In genomic region chr15:91723959-91724358, GRCh38 we compare ENCODE assay signal across 29 cellular contexts.
"Had no signal": no experiment of that assay in that cellular context is flagged by ENCODE, and none has a peak within 500 bp of the region (broad histone marks: within the 10 kb centered on the region; RNA-seq: fewer than 3 reads in every experiment).

No MANE protein-coding gene starts in this region.

- H3K36me3 ChIP-seq: stomach, suprapubic skin, thoracic aorta, thyroid gland, tibial artery, tibial nerve, transverse colon, upper lobe of left lung, upper lobe of right lung, uterus, vagina had no signal

- H3K27ac Mint-ChIP-seq: stimulated activated effector memory CD8-positive, alpha-beta T cell treated with anti-CD3 and anti-CD28 coated beads, Interleukin-12 subunit alpha, Interleukin-12 subunit beta, amount 100 ng/mL, for 72 hours; stimulated activated memory B cell treated with anti-CD40 and anti-IgM and Interleukin-4, amounts not matched to agents 10 μg/mL and 1 μg/mL and 100 μg/mL, for 72 hours; stimulated activated naive B cell treated with anti-CD40 and anti-IgM and Interleukin-4, amounts not matched to agents 10 μg/mL and 1 μg/mL and 100 μg/mL, for 72 hours; stimulated activated naive CD8-positive, alpha-beta T cell treated with anti-CD3 and anti-CD28 coated beads, Interleukin-15, amount 100 ng/mL, for 72 hours; stimulated activated naive CD8-positive, alpha-beta T cell treated with anti-CD3 and anti-CD28 coated beads, Interleukin-15, Interleukin-2, amounts not matched to agents 100 ng/mL and 50 ng/mL, for 24 hours; type B pancreatic cell had no signal

- H3K27ac ChIP-seq: stomach, suprapubic skin, testis, thoracic aorta, thyroid gland, tibial artery, tibial nerve, transverse colon, upper lobe of left lung, upper lobe of right lung, uterus, vagina had no signal

- ATAC-seq: stimulated activated effector memory CD8-positive, alpha-beta T cell treated with anti-CD3 and anti-CD28 coated beads, Interleukin-12 subunit alpha, Interleukin-12 subunit beta, amount 100 ng/mL, for 72 hours; stimulated activated memory B cell treated with anti-CD40 and anti-IgM and Interleukin-4, amounts not matched to agents 10 μg/mL and 1 μg/mL and 100 μg/mL, for 72 hours; stimulated activated naive B cell treated with anti-CD40 and anti-IgM and Interleukin-4, amounts not matched to agents 10 μg/mL and 1 μg/mL and 100 μg/mL, for 72 hours; stimulated activated naive CD8-positive, alpha-beta T cell treated with anti-CD3 and anti-CD28 coated beads, Interleukin-15, amount 100 ng/mL, for 72 hours; stimulated activated naive CD8-positive, alpha-beta T cell treated with anti-CD3 and anti-CD28 coated beads, Interleukin-15, Interleukin-2, amounts not matched to agents 100 U/mL and 50 U/mL, for 24 hours; upper lobe of right lung had no signal

- H3K9me3 ChIP-seq: stomach, suprapubic skin, testis, thoracic aorta, thyroid gland, tibial artery, transverse colon, upper lobe of left lung, upper lobe of right lung, uterus, vagina had no signal

- DNase-seq: stimulated activated CD4-positive, alpha-beta T cell treated with anti-CD3 and anti-CD28 coated beads, Interleukin-2, amount 100 ng/mL, for 48 hours; stimulated activated CD4-positive, alpha-beta T cell treated with anti-CD3 and anti-CD28 coated beads, Interleukin-4, amount 100 ng/mL, for 1 hour; stimulated activated CD4-positive, alpha-beta T cell treated with anti-CD3 and anti-CD28 coated beads, Interleukin-4, amount 100 ng/mL, for 24 hours; stimulated activated CD4-positive, alpha-beta T cell treated with anti-CD3 and anti-CD28 coated beads, Interleukin-4, amount 100 ng/mL, for 4 hours; stimulated activated CD8-positive, alpha-beta memory T cell treated with anti-CD3 and anti-CD28 coated beads, Interleukin-4, amount 100 ng/mL, for 48 hours; stimulated activated naive B cell treated with anti-CD40 and anti-IgM and Interleukin-4, amounts not matched to agents 10 μg/mL and 1 μg/mL and 100 μg/mL, for 72 hours; stimulated activated naive CD4-positive, alpha-beta T cell; stimulated activated naive CD4-positive, alpha-beta T cell treated with Interleukin-2 at 50 U/mL for 16 hours; stimulated activated naive CD8-positive, alpha-beta T cell treated with anti-CD3 and anti-CD28 coated beads, Interleukin-15, amount 100 ng/mL, for 72 hours; stimulated activated naive CD8-positive, alpha-beta T cell treated with anti-CD3 and anti-CD28 coated beads, Interleukin-15, Interleukin-2, amounts not matched to agents 100 U/mL and 50 U/mL, for 24 hours; stomach; substantia nigra; testis; thyroid gland; tibial artery; transverse colon; trophoblast cell; upper lobe of left lung; upper lobe of right lung; uterus had no signal

- H3K27me3 Mint-ChIP-seq: stimulated activated memory B cell treated with anti-CD40 and anti-IgM and Interleukin-4, amounts not matched to agents 10 μg/mL and 1 μg/mL and 100 μg/mL, for 72 hours had no signal

- H3K4me3 ChIP-seq: stomach, suprapubic skin, testis, thoracic aorta, thyroid gland, tibial artery, tibial nerve, transverse colon, upper lobe of left lung, upper lobe of right lung, uterus, vagina had no signal

- H3K4me1 Mint-ChIP-seq: stimulated activated effector memory CD8-positive, alpha-beta T cell treated with anti-CD3 and anti-CD28 coated beads, Interleukin-12 subunit alpha, Interleukin-12 subunit beta, amount 100 ng/mL, for 72 hours; stimulated activated memory B cell treated with anti-CD40 and anti-IgM and Interleukin-4, amounts not matched to agents 10 μg/mL and 1 μg/mL and 100 μg/mL, for 72 hours; stimulated activated naive B cell treated with anti-CD40 and anti-IgM and Interleukin-4, amounts not matched to agents 10 μg/mL and 1 μg/mL and 100 μg/mL, for 72 hours; stimulated activated naive CD8-positive, alpha-beta T cell treated with anti-CD3 and anti-CD28 coated beads, Interleukin-15, amount 100 ng/mL, for 72 hours had no signal

- H3K27me3 ChIP-seq: stomach, suprapubic skin, testis, thyroid gland, tibial nerve, transverse colon, upper lobe of left lung, upper lobe of right lung, uterus, vagina had no signal

- H3K36me3 Mint-ChIP-seq: stimulated activated effector memory CD8-positive, alpha-beta T cell treated with anti-CD3 and anti-CD28 coated beads, Interleukin-12 subunit alpha, Interleukin-12 subunit beta, amount 100 ng/mL, for 72 hours; stimulated activated memory B cell treated with anti-CD40 and anti-IgM and Interleukin-4, amounts not matched to agents 10 μg/mL and 1 μg/mL and 100 μg/mL, for 72 hours; stimulated activated naive B cell treated with anti-CD40 and anti-IgM and Interleukin-4, amounts not matched to agents 10 μg/mL and 1 μg/mL and 100 μg/mL, for 72 hours; type B pancreatic cell had no signal

- H3K4me1 ChIP-seq: stomach, suprapubic skin, testis, thyroid gland, tibial artery, tibial nerve, transverse colon, upper lobe of left lung, upper lobe of right lung, uterus, vagina had no signal

- FAIRE-seq: urothelium cell line had no signal

- H3K9me3 Mint-ChIP-seq: stimulated activated effector memory CD8-positive, alpha-beta T cell treated with anti-CD3 and anti-CD28 coated beads, Interleukin-12 subunit alpha, Interleukin-12 subunit beta, amount 100 ng/mL, for 72 hours; stimulated activated naive CD8-positive, alpha-beta T cell treated with anti-CD3 and anti-CD28 coated beads, Interleukin-15, amount 100 ng/mL, for 72 hours; stimulated activated naive CD8-positive, alpha-beta T cell treated with anti-CD3 and anti-CD28 coated beads, Interleukin-15, Interleukin-2, amounts not matched to agents 100 ng/mL and 50 ng/mL, for 24 hours had no signal

- H3K4me3 Mint-ChIP-seq: stimulated activated effector memory CD8-positive, alpha-beta T cell treated with anti-CD3 and anti-CD28 coated beads, Interleukin-12 subunit alpha, Interleukin-12 subunit beta, amount 100 ng/mL, for 72 hours; stimulated activated memory B cell treated with anti-CD40 and anti-IgM and Interleukin-4, amounts not matched to agents 10 μg/mL and 1 μg/mL and 100 μg/mL, for 72 hours; stimulated activated naive B cell treated with anti-CD40 and anti-IgM and Interleukin-4, amounts not matched to agents 10 μg/mL and 1 μg/mL and 100 μg/mL, for 72 hours; stimulated activated naive CD8-positive, alpha-beta T cell treated with anti-CD3 and anti-CD28 coated beads, Interleukin-15, amount 100 ng/mL, for 72 hours; stimulated activated naive CD8-positive, alpha-beta T cell treated with anti-CD3 and anti-CD28 coated beads, Interleukin-15, Interleukin-2, amounts not matched to agents 100 ng/mL and 50 ng/mL, for 24 hours; type B pancreatic cell had no signal
